ENCODE assay signal across 8 cellular contexts in genomic region chr14:35285168-35285990, GRCh38. TPM values are rescaled to one million over a fixed set of nuclear protein-coding genes. Genes with fewer than 3 reads are reported as not detected.
DNase-seq lines count a peak whose midpoint lies in the region; ATAC-seq and TF ChIP-seq lines count a peak whose summit lies in the region.

No MANE protein-coding gene starts in this region.

- no peaks in the 10 kb centered on the region; the same call in 1 of the 2 replicates for H3K36me3 ChIP-seq in GM06990 (ENCODE audit: control insufficient read depth, insufficient read depth, low read length)
- peaks cover 3% of the 10 kb centered on the region for H3K36me3 ChIP-seq in osteoblast (ENCODE audit: insufficient read depth, low read length)
- no peaks in the 10 kb centered on the region for H3K36me3 ChIP-seq in gastrocnemius medialis

- peak overlapping the region; percentile 22 for H3K4me3 Mint-ChIP-seq in activated CD4-positive, alpha-beta memory T cell treated with anti-CD3 and anti-CD28 coated beads, Interleukin-2, amount 10 ng/mL, durations not matched to agents 7 days and 5 days

- H3K4me2 ChIP-seq in osteoblast (ENCODE audit: insufficient read depth, low read length): no peak overlapping the region

- no peak for TF ChIP-seq POLR2A in gastrocnemius medialis (IDR thresholded peaks at IDR 0.05)

- H3K27me3 ChIP-seq in GM06990 (replicated peaks; ENCODE audit: control insufficient read depth, insufficient read depth, low read length) (no peaks in the 10 kb centered on the region), osteoblast (ENCODE audit: insufficient read depth, low read length) (no peaks in the 10 kb centered on the region), gastrocnemius medialis (no peaks in the 10 kb centered on the region)

- no peaks in the 10 kb centered on the region for H3K27me3 Mint-ChIP-seq in activated CD4-positive, alpha-beta memory T cell treated with anti-CD3 and anti-CD28 coated beads, Interleukin-2, amount 10 ng/mL, durations not matched to agents 7 days and 5 days

- no peaks in the 10 kb centered on the region for H4K20me1 ChIP-seq in osteoblast (ENCODE audit: insufficient read depth, low read length)

- H3K9me3 ChIP-seq in osteoblast (ENCODE audit: low read depth, low read length) (no peaks in the 10 kb centered on the region), gastrocnemius medialis (no peaks in the 10 kb centered on the region)

- H3K4me1 ChIP-seq in osteoblast (ENCODE audit: insufficient read depth, low read length) (no peaks in the 10 kb centered on the region), gastrocnemius medialis (no peaks in the 10 kb centered on the region)

- DNase-seq in GM06990 (ENCODE audit: extremely low read depth, insufficient read length) (peak; percentile 84), osteoblast (ENCODE audit: insufficient read length, low spot score, missing footprints) (peak; percentile 73), putamen (ENCODE audit: low spot score) (no peak), AG08396 (ENCODE audit: low spot score) (no peak), gastrocnemius medialis (no peak)
- peak; percentile 28 for DNase-seq in activated CD4-positive, alpha-beta memory T cell treated with anti-CD3 and anti-CD28 coated beads, Interleukin-2, amount 10 ng/mL, durations not matched to agents 7 days and 5 days

- peak overlapping the region; percentile 82 for H3K27ac Mint-ChIP-seq in activated CD4-positive, alpha-beta memory T cell treated with anti-CD3 and anti-CD28 coated beads, Interleukin-2, amount 10 ng/mL, durations not matched to agents 7 days and 5 days

- TF ChIP-seq CTCF in GM06990 (IDR thresholded peaks at IDR 0.05; ENCODE audit: insufficient read depth, low read length, poor library complexity, severe bottlenecking): no peak
- no peak for TF ChIP-seq CTCF in osteoblast (IDR thresholded peaks at IDR 0.05; ENCODE audit: extremely low read depth, low read depth, low read length)
- TF ChIP-seq CTCF in gastrocnemius medialis (IDR thresholded peaks at IDR 0.05 in 4 of 5, conservative IDR thresholded peaks at IDR 0.05 in 1 of 5): no peak

- H3K36me3 Mint-ChIP-seq in activated CD4-positive, alpha-beta memory T cell treated with anti-CD3 and anti-CD28 coated beads, Interleukin-2, amount 10 ng/mL, durations not matched to agents 7 days and 5 days (ENCODE audit: low read depth): peaks cover 25% of the 10 kb centered on the region

- intact Hi-C loops in gastrocnemius medialis (cut with DNase I; ENCODE audit: low total_unique reads): no loop called here

- no peaks in the 10 kb centered on the region for H3K9me3 Mint-ChIP-seq in activated CD4-positive, alpha-beta memory T cell treated with anti-CD3 and anti-CD28 coated beads, Interleukin-2, amount 10 ng/mL, durations not matched to agents 7 days and 5 days

- peaks cover 43% of the 10 kb centered on the region for H3K4me1 Mint-ChIP-seq in activated CD4-positive, alpha-beta memory T cell treated with anti-CD3 and anti-CD28 coated beads, Interleukin-2, amount 10 ng/mL, durations not matched to agents 7 days and 5 days

- ATAC-seq in GM21360 (IDR thresholded peaks at IDR 0.05; ENCODE audit: unreplicated experiment) (peak; percentile 72), HG03520 (IDR thresholded peaks at IDR 0.05; ENCODE audit: unreplicated experiment) (peak; percentile 70), gastrocnemius medialis (no peak)

- no peak overlapping the region for H2AFZ ChIP-seq in osteoblast (ENCODE audit: low read length)

- H3K4me3 ChIP-seq in GM06990 (replicated peaks; ENCODE audit: low read depth, low read length) (peak overlapping the region; percentile 44), osteoblast (ENCODE audit: insufficient read depth, low read length) (no peak overlapping the region), gastrocnemius medialis (no peak overlapping the region)

- H3K79me2 ChIP-seq in osteoblast (ENCODE audit: insufficient read depth, low read length): no peaks in the 10 kb centered on the region

- in situ Hi-C loops in gastrocnemius medialis (cut with MboI; ENCODE audit: low sequenced_read_pairs in 4 of 4): no loop called here

- CTCF ChIA-PET in activated CD4-positive, alpha-beta memory T cell treated with anti-CD3 and anti-CD28 coated beads, Interleukin-2, amount 10 ng/mL, durations not matched to agents 7 days and 5 days (lab: Charles Lee): interaction anchor here (0.6 to 3.1 kb wide), 7 partner anchors 10 to 137 kb away, joined by 3 to 17 read pairs (median 5); partner anchors contain the start of gene NFKBIA

- POLR2A ChIA-PET in activated CD4-positive, alpha-beta memory T cell treated with anti-CD3 and anti-CD28 coated beads, Interleukin-2, amount 10 ng/mL, durations not matched to agents 7 days and 5 days (lab: Charles Lee): interaction anchor here (0.7 to 8.2 kb wide), 14 partner anchors 9 to 452 kb away, joined by 3 to 77 read pairs (median 4); partner anchors contain the start of genes NFKBIA and PRORP

- H3K27ac ChIP-seq in osteoblast (ENCODE audit: low read depth, low read length) (no peak overlapping the region), gastrocnemius medialis (peak overlapping the region in 2 of 4 donors; percentile 4 to 18)

RNA-seq across cellular contexts. Expression of gene PSMA6, which starts 6.8 kb away (rescaled TPM):
- total RNA-seq in activated CD4-positive, alpha-beta memory T cell treated with anti-CD3 and anti-CD28 coated beads, Interleukin-2, amount 10 ng/mL, durations not matched to agents 7 days and 5 days: 100 to 1,000 TPM; 235 to 242 TPM
- total RNA-seq in osteoblast (155 and 170 TPM in 2 replicates), gastrocnemius medialis (100 to 1,000 TPM; 323 to 502 (median 464) TPM)

Comparison
In these comparisons a context has a peak if more than half of its experiments do, and no peak if none do; other contexts are left out.
1. DNase-seq: peak in GM06990 (single experiment), activated CD4-positive, alpha-beta memory T cell treated with anti-CD3 and anti-CD28 coated beads, Interleukin-2, amount 10 ng/mL, durations not matched to agents 7 days and 5 days (single experiment) and osteoblast (single experiment); none in putamen (single experiment), AG08396 (single experiment) and gastrocnemius medialis (0 of 2).
2. ATAC-seq: peak in GM21360 (single experiment) and HG03520 (single experiment); none in gastrocnemius medialis (0 of 2).